10 cellular contexts compared by ENCODE assay signal in genomic region chr1:110880708-110881374, GRCh38. TPM values are rescaled to one million over a fixed set of nuclear protein-coding genes. Genes with fewer than 3 reads are reported as not detected.
DNase-seq lines count a peak whose midpoint lies in the region; ATAC-seq, FAIRE-seq and TF ChIP-seq lines count a peak whose summit lies in the region.
"Had no signal": no experiment of that assay in that cellular context is flagged by ENCODE, and none has a peak within 500 bp of the region (broad histone marks: within the 10 kb centered on the region; RNA-seq: fewer than 3 reads in every experiment).

No MANE protein-coding gene starts in this region.

- H3K9me3 Mint-ChIP-seq in CD14-positive monocyte = peaks cover 0 to 3% (median 0%) of the 10 kb centered on the region in 7 donors

- H3K4me3 Mint-ChIP-seq in CD14-positive monocyte = peak overlapping the region; percentile 25 to 29

- POLR2A ChIA-PET in GM10248 (lab: Yijun Ruan, JAX) = no interaction called here

- peaks cover 40% of the 10 kb centered on the region for H3K4me1 ChIP-seq in effector memory CD4-positive, alpha-beta T cell (ENCODE audit: control insufficient read depth, insufficient read depth, low read length, poor library complexity, severe bottlenecking)

- DNase-seq in CD14-positive monocyte (ENCODE audit: low spot score) (no peak), T-helper 2 cell (peak in 4 of 5 experiments; percentile 14 to 79 (median 58)), HTR-8/SVneo (ENCODE audit: insufficient read length, low spot score) (no peak), SK-N-DZ (ENCODE audit: low spot score) (no peak), germinal center (ENCODE audit: low spot score) (no peak), GM10248 (ENCODE audit: extremely low spot score) (no peak)
- DNase-seq in effector memory CD4-positive, alpha-beta T cell = peak; percentile 41 to 58 (median 47)
- DNase-seq: islet precursor cell had no signal

- H3K4me3 ChIP-seq in effector memory CD4-positive, alpha-beta T cell (ENCODE audit: insufficient read depth, low read depth, low read length, poor library complexity, severe bottlenecking) = no peak overlapping the region

- H3K27ac ChIP-seq in effector memory CD4-positive, alpha-beta T cell (ENCODE audit: insufficient read depth, low read length, poor library complexity, severe bottlenecking) = peak overlapping the region; percentile 94
- H3K27ac ChIP-seq: C4-2B had no signal

- no peaks in the 10 kb centered on the region for H3K27me3 ChIP-seq in effector memory CD4-positive, alpha-beta T cell (replicated peaks; ENCODE audit: control insufficient read depth, insufficient read depth, low read length, poor library complexity, severe bottlenecking)

- H3K4me1 Mint-ChIP-seq in CD14-positive monocyte = peaks cover 82% of the 10 kb centered on the region

- no peaks in the 10 kb centered on the region for H3K9me3 ChIP-seq in effector memory CD4-positive, alpha-beta T cell (ENCODE audit: control insufficient read depth, low read length)

- peaks cover 0 to 1% (median 0%) of the 10 kb centered on the region in 3 donors for H3K27me3 Mint-ChIP-seq in CD14-positive monocyte (ENCODE audit: low read depth in 3 of 3)

- CTCF ChIA-PET in GM10248 (lab: Yijun Ruan, JAX) = no interaction called here

- no peak for TF ChIP-seq CTCF in CD14-positive monocyte (IDR thresholded peaks at IDR 0.05)
- TF ChIP-seq CTCF in GM10248 (IDR thresholded peaks at IDR 0.05; ENCODE audit: control extremely low read depth, extremely low read depth, low read depth, missing control alignments) = no peak

- FAIRE-seq in HTR-8/SVneo (lab: Jason Lieb, UNC) = no peak

- peak; percentile 39 for ATAC-seq in HG02623 (IDR thresholded peaks at IDR 0.05; ENCODE audit: unreplicated experiment)

- H3K36me3 ChIP-seq in effector memory CD4-positive, alpha-beta T cell (ENCODE audit: control insufficient read depth, insufficient read depth, low read length) = peaks cover 15% of the 10 kb centered on the region

- peak overlapping the region; percentile 92 to 98 (median 97) for H3K27ac Mint-ChIP-seq in CD14-positive monocyte

- peaks cover 39 to 51% of the 10 kb centered on the region in 2 donors for H3K36me3 Mint-ChIP-seq in CD14-positive monocyte

- intact Hi-C loops in CD14-positive monocyte (cut with micrococcal nuclease) = no loop called here

RNA-seq across cellular contexts. Expression of gene CD53, which starts 7.9 kb away (rescaled TPM):
- 1,000 to 10,000 TPM; 1,107 to 1,222 TPM for polyA plus RNA-seq in CD14-positive monocyte
- polyA plus RNA-seq in SK-N-DZ (2014; cell fraction: cytosol; rRNA removed) = not detected in 2 replicates
- polyA plus RNA-seq in SK-N-DZ (2014; cell fraction: nucleus; rRNA removed) = not detected in 2 replicates

Comparison
In these comparisons a context has a peak if more than half of its experiments do, and no peak if none do; other contexts are left out.
1. DNase-seq: peak in T-helper 2 cell (4 of 5) and effector memory CD4-positive, alpha-beta T cell (3 of 3); none in CD14-positive monocyte (single experiment), HTR-8/SVneo (single experiment), SK-N-DZ (single experiment), germinal center (single experiment) and GM10248 (single experiment).